In genomic region chr1:196977278-196977677, GRCh38 we compare ENCODE assay signal across 22 cellular contexts. TPM values are rescaled to one million over a fixed set of nuclear protein-coding genes. Genes with fewer than 3 reads are reported as not detected.
"Had no signal": no experiment of that assay in that cellular context is flagged by ENCODE, and none has a peak within 500 bp of the region (broad histone marks: within the 10 kb centered on the region; RNA-seq: fewer than 3 reads in every experiment).

TSS of gene CFHR5 (plus strand) at chr1:196977556. CDS start at chr1:196977665, 109 bp downstream.

- H3K4me3 Mint-ChIP-seq: dendritic cell treated with granulocyte-macrophage colony-stimulating factor and Interleukin-4, amounts not matched to agents 40 ng/mL and 50 ng/mL, for 4 days; effector memory CD8-positive, alpha-beta T cell; naive thymus-derived CD8-positive, alpha-beta T cell; neural crest cell had no signal

- H3K9me3 Mint-ChIP-seq: dendritic cell treated with granulocyte-macrophage colony-stimulating factor and Interleukin-4, amounts not matched to agents 40 ng/mL and 50 ng/mL, for 4 days; naive thymus-derived CD8-positive, alpha-beta T cell; neural crest cell had no signal

- H3K4me1 ChIP-seq: esophagus squamous epithelium, right atrium auricular region, stomach, transverse colon had no signal

- H3K4me1 Mint-ChIP-seq: naive thymus-derived CD8-positive, alpha-beta T cell; neural crest cell had no signal

- H3K9me3 ChIP-seq: esophagus squamous epithelium, mucosa of descending colon, right atrium auricular region, stomach, thoracic aorta, transverse colon had no signal

- ATAC-seq: effector memory CD8-positive, alpha-beta T cell; left colon; mucosa of descending colon; naive thymus-derived CD8-positive, alpha-beta T cell had no signal

- H3K36me3 Mint-ChIP-seq: naive thymus-derived CD8-positive, alpha-beta T cell had no signal

- H3K27ac ChIP-seq: epithelial cell of prostate, esophagus squamous epithelium, right atrium auricular region, stomach, thoracic aorta, transverse colon had no signal

- H3K27me3 ChIP-seq: esophagus squamous epithelium, right atrium auricular region, stomach, transverse colon had no signal

- H3K36me3 ChIP-seq: esophagus squamous epithelium, right atrium auricular region, stomach, thoracic aorta, transverse colon had no signal

- H3K27ac Mint-ChIP-seq: dendritic cell treated with granulocyte-macrophage colony-stimulating factor and Interleukin-4, amounts not matched to agents 40 ng/mL and 50 ng/mL, for 4 days; effector memory CD8-positive, alpha-beta T cell; naive thymus-derived CD8-positive, alpha-beta T cell had no signal

- H3K27me3 Mint-ChIP-seq: dendritic cell treated with granulocyte-macrophage colony-stimulating factor and Interleukin-4, amounts not matched to agents 40 ng/mL and 50 ng/mL, for 4 days; effector memory CD8-positive, alpha-beta T cell had no signal

- DNase-seq: effector memory CD8-positive, alpha-beta T cell; esophagus squamous epithelium; foreskin fibroblast; left colon; mucosa of descending colon; naive thymus-derived CD8-positive, alpha-beta T cell; small intestine; stimulated activated CD4-positive, alpha-beta T cell treated with anti-CD3 and anti-CD28 coated beads, Interleukin-12 subunit alpha, Interleukin-12 subunit beta, amount 100 ng/mL, for 4 hours; stimulated activated naive CD4-positive, alpha-beta T cell; stomach; substantia nigra; transverse colon had no signal

- FAIRE-seq: colon, small intestine had no signal

- H3K4me3 ChIP-seq: esophagus squamous epithelium, mucosa of descending colon, right atrium auricular region, stomach, thoracic aorta, transverse colon had no signal

RNA-seq across cellular contexts. Expression of gene CFHR5, which starts in this region (rescaled TPM):
- total RNA-seq: esophagus squamous epithelium; kidney epithelial cell; left colon; lower leg skin; mucosa of descending colon; naive thymus-derived CD8-positive, alpha-beta T cell; neural crest cell; osteocyte; right atrium auricular region; stomach; thoracic aorta; transverse colon; ureter had no signal
- polyA plus RNA-seq: naive thymus-derived CD8-positive, alpha-beta T cell; small intestine; stomach had no signal
